ENCODE assay signal across 5 cellular contexts in the genomic region with DNA sequence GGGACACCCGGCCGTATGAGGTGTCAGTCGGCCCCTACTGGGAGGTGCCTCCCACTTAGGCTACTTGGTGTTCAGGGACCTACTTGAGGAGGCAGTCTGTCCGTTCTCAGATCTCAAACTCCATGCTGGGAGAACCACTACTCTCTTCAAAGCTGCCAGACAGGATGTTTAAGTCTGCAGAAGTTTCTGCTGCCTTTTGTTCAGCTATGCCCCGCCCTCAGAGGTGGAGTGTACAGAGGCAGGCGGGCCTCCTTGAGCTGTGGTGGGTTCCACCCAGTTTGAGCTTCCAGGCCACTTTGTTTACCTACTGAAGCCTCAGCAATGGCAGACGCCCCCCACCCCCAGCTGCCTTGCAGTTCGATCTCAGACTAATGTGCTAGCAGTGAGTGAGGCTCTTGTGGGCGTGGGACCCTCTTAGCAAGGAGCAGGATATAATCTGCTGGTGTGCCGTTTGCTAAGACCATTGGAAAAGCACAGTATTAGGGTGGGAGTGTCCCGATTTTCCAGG. TPM values are rescaled to one million over a fixed set of nuclear protein-coding genes. Genes with fewer than 3 reads are reported as not detected.
"Had no signal": no experiment of that assay in that cellular context is flagged by ENCODE, and none has a peak within 500 bp of the region (broad histone marks: within the 10 kb centered on the region; RNA-seq: fewer than 3 reads in every experiment).

No MANE protein-coding gene starts in this region.

RNA-seq across cellular contexts. Expression of a gene that starts 54.7 kb away (rescaled TPM):
- total RNA-seq: M059J, PC-3, Peyer's patch, Right ventricle myocardium superior, SJSA1 had no signal
